Comparison of ENCODE assay signal across 24 cellular contexts in genomic region chr1:182164273-182164672, GRCh38.
DNase-seq lines count a peak whose midpoint lies in the region; ATAC-seq and TF ChIP-seq lines count a peak whose summit lies in the region.
"Had no signal": no experiment of that assay in that cellular context is flagged by ENCODE, and none has a peak within 500 bp of the region (broad histone marks: within the 10 kb centered on the region; RNA-seq: fewer than 3 reads in every experiment).

No MANE protein-coding gene starts in this region.

- peaks cover 32% of the 10 kb centered on the region for H3K4me1 Mint-ChIP-seq in dendritic cell treated with granulocyte-macrophage colony-stimulating factor and Interleukin-4, amounts not matched to agents 40 ng/mL and 50 ng/mL, for 4 days (ENCODE audit: low read depth)
- H3K4me1 Mint-ChIP-seq: activated CD4-positive, alpha-beta T cell treated with anti-CD3 and anti-CD28 coated beads, Interleukin-2, amount 10 ng/mL, durations not matched to agents 7 days and 5 days; activated T-helper 17 cell treated with anti-CD3 and anti-CD28 coated beads, Interleukin-2, amount 50 U/mL, for 72 hours; CD8-positive, alpha-beta memory T cell had no signal

- H3K36me3 Mint-ChIP-seq in dendritic cell treated with granulocyte-macrophage colony-stimulating factor and Interleukin-4, amounts not matched to agents 40 ng/mL and 50 ng/mL, for 4 days (ENCODE audit: low read depth) = no peaks in the 10 kb centered on the region
- H3K36me3 Mint-ChIP-seq: activated naive CD8-positive, alpha-beta T cell treated with anti-CD3 and anti-CD28 coated beads for 36 hours; neural progenitor cell had no signal

- peak overlapping the region; percentile 72 for H3K27ac ChIP-seq in left ventricle myocardium inferior (replicated peaks)
- peak overlapping the region; percentile 53 for H3K27ac ChIP-seq in psoas muscle
- peak overlapping the region; percentile 61 for H3K27ac ChIP-seq in upper lobe of right lung
- H3K27ac ChIP-seq: brain microvascular endothelial cell, KMS-11, neural progenitor cell, PC-9, VCaP had no signal

- H3K4me1 ChIP-seq in left ventricle myocardium inferior = peaks cover 16% of the 10 kb centered on the region
- peaks cover 12% of the 10 kb centered on the region for H3K4me1 ChIP-seq in psoas muscle
- no peaks in the 10 kb centered on the region for H3K4me1 ChIP-seq in upper lobe of right lung
- H3K4me1 ChIP-seq: neural progenitor cell had no signal

- H3K36me3 ChIP-seq in left ventricle myocardium inferior (no peaks in the 10 kb centered on the region), psoas muscle (ENCODE audit: insufficient read depth in 1 of 2, low read depth in 1 of 2) (no peaks in the 10 kb centered on the region), upper lobe of right lung (no peaks in the 10 kb centered on the region)
- H3K36me3 ChIP-seq: brain microvascular endothelial cell, neural progenitor cell had no signal

- TF ChIP-seq CTCF in left ventricle myocardium inferior (IDR thresholded peaks at IDR 0.05; ENCODE audit: borderline replicate concordance) = no peak
- TF ChIP-seq CTCF in psoas muscle (IDR thresholded peaks at IDR 0.05) = no peak
- no peak for TF ChIP-seq CTCF in upper lobe of right lung (IDR thresholded peaks at IDR 0.05)

- H3K27me3 ChIP-seq in left ventricle myocardium inferior (ENCODE audit: low read depth) (no peaks in the 10 kb centered on the region), psoas muscle (ENCODE audit: insufficient read depth in 3 of 3, low read length in 2 of 3) (no peaks in the 10 kb centered on the region), upper lobe of right lung (no peaks in the 10 kb centered on the region)
- H3K27me3 ChIP-seq: brain microvascular endothelial cell, neural progenitor cell had no signal

- 24 to 43% (median 30%) methylated on average over 2 of the region's 2 CpGs for WGBS in psoas muscle, 3 donors

- H3K27me3 Mint-ChIP-seq in dendritic cell treated with granulocyte-macrophage colony-stimulating factor and Interleukin-4, amounts not matched to agents 40 ng/mL and 50 ng/mL, for 4 days = no peaks in the 10 kb centered on the region
- H3K27me3 Mint-ChIP-seq: activated CD4-positive, alpha-beta T cell treated with anti-CD3 and anti-CD28 coated beads, Interleukin-2, amount 10 ng/mL, durations not matched to agents 7 days and 5 days; activated naive CD8-positive, alpha-beta T cell treated with anti-CD3 and anti-CD28 coated beads for 36 hours had no signal

- H3K9me3 Mint-ChIP-seq in dendritic cell treated with granulocyte-macrophage colony-stimulating factor and Interleukin-4, amounts not matched to agents 40 ng/mL and 50 ng/mL, for 4 days = no peaks in the 10 kb centered on the region
- H3K9me3 Mint-ChIP-seq: activated T-helper 17 cell treated with anti-CD3 and anti-CD28 coated beads, Interleukin-2, amount 50 U/mL, for 72 hours; GM23338 had no signal

- DNase-seq in left ventricle myocardium inferior (no peak), psoas muscle (no peak), upper lobe of right lung (no peak), GDM1 (lab: John Stamatoyannopoulos, UW) (no peak), mucosa of gallbladder (ENCODE audit: low spot score) (no peak)
- DNase-seq: activated CD4-positive, alpha-beta T cell treated with anti-CD3 and anti-CD28 coated beads, Interleukin-2, amount 10 ng/mL, durations not matched to agents 7 days and 5 days; activated naive CD8-positive, alpha-beta T cell treated with anti-CD3 and anti-CD28 coated beads for 36 hours; brain microvascular endothelial cell; CD8-positive, alpha-beta memory T cell; dermis blood vessel endothelial cell; NCI-H2029; NCI-H345; PC-9; stimulated activated CD4-positive, alpha-beta T cell treated with anti-CD3 and anti-CD28 coated beads, Interleukin-1b, Interleukin-23, amount 100 ng/mL, for 48 hours; stimulated activated naive CD4-positive, alpha-beta T cell; trophoblast cell had no signal

- H3K9me3 ChIP-seq in left ventricle myocardium inferior (replicated peaks) = peaks cover 8% of the 10 kb centered on the region
- peaks cover 5% of the 10 kb centered on the region for H3K9me3 ChIP-seq in psoas muscle
- H3K9me3 ChIP-seq in upper lobe of right lung = peaks cover 4% of the 10 kb centered on the region

- intact Hi-C loops in dendritic cell treated with granulocyte-macrophage colony-stimulating factor and Interleukin-4, amounts not matched to agents 40 ng/mL and 50 ng/mL, for 4 days (cut with micrococcal nuclease) = no loop called here
- intact Hi-C loops in left ventricle myocardium inferior (cut with micrococcal nuclease) (no loop called here), psoas muscle (cut with DNase I) (no loop called here), upper lobe of right lung (cut with DNase I) (no loop called here)

- no peak overlapping the region for H3K4me3 Mint-ChIP-seq in dendritic cell treated with granulocyte-macrophage colony-stimulating factor and Interleukin-4, amounts not matched to agents 40 ng/mL and 50 ng/mL, for 4 days
- H3K4me3 Mint-ChIP-seq: activated CD4-positive, alpha-beta T cell treated with anti-CD3 and anti-CD28 coated beads, Interleukin-2, amount 10 ng/mL, durations not matched to agents 7 days and 5 days; activated naive CD8-positive, alpha-beta T cell treated with anti-CD3 and anti-CD28 coated beads for 36 hours; activated T-helper 17 cell treated with anti-CD3 and anti-CD28 coated beads, Interleukin-2, amount 50 U/mL, for 72 hours; CD8-positive, alpha-beta memory T cell; GM23338; neural progenitor cell had no signal

- ATAC-seq in psoas muscle = peak in 3 of 4 donors; percentile 49 to 71 (median 70)
- peak; percentile 58 for ATAC-seq in upper lobe of right lung
- ATAC-seq in HG03025 (IDR thresholded peaks at IDR 0.05; ENCODE audit: low FRiP score, unreplicated experiment) = no peak
- ATAC-seq: activated T-helper 17 cell treated with anti-CD3 and anti-CD28 coated beads, Interleukin-2, amount 50 U/mL, for 72 hours; GM12878; GM23338 had no signal

- H3K4me3 ChIP-seq in left ventricle myocardium inferior = no peak overlapping the region
- no peak overlapping the region for H3K4me3 ChIP-seq in psoas muscle
- H3K4me3 ChIP-seq in upper lobe of right lung = no peak overlapping the region
- H3K4me3 ChIP-seq: GM12878, GM23338, neural progenitor cell, PC-9 had no signal

- H3K27ac Mint-ChIP-seq in dendritic cell treated with granulocyte-macrophage colony-stimulating factor and Interleukin-4, amounts not matched to agents 40 ng/mL and 50 ng/mL, for 4 days = peak overlapping the region; percentile 53
- H3K27ac Mint-ChIP-seq: activated CD4-positive, alpha-beta T cell treated with anti-CD3 and anti-CD28 coated beads, Interleukin-2, amount 10 ng/mL, durations not matched to agents 7 days and 5 days; activated naive CD8-positive, alpha-beta T cell treated with anti-CD3 and anti-CD28 coated beads for 36 hours; activated T-helper 17 cell treated with anti-CD3 and anti-CD28 coated beads, Interleukin-2, amount 50 U/mL, for 72 hours; CD8-positive, alpha-beta memory T cell; GM23338 had no signal
